ENCODE assay signal across 8 cellular contexts in genomic region chr5:87267574-87268125, GRCh38. TPM values are rescaled to one million over a fixed set of nuclear protein-coding genes. Genes with fewer than 3 reads are reported as not detected.
DNase-seq lines count a peak whose midpoint lies in the region; ATAC-seq and TF ChIP-seq lines count a peak whose summit lies in the region.

TSS of gene RASA1 (plus strand) at chr5:87267883. CDS start at chr5:87268452, 569 bp downstream.

- peaks cover 32% of the 10 kb centered on the region for H3K4me1 ChIP-seq in CD4-positive, alpha-beta memory T cell (ENCODE audit: insufficient read depth, low read length)
- peaks cover 0 to 14% (median 3%) of the 10 kb centered on the region in 4 donors for H3K4me1 ChIP-seq in right lobe of liver

- ATAC-seq in GM19455 (IDR thresholded peaks at IDR 0.05; ENCODE audit: unreplicated experiment) (peak; percentile 47), right lobe of liver (peak; percentile 93 to 96 (median 94))

- H3K36me3 ChIP-seq in CD4-positive, alpha-beta memory T cell (ENCODE audit: insufficient read depth, low read length): no peaks in the 10 kb centered on the region
- no peaks in the 10 kb centered on the region for H3K36me3 ChIP-seq in right lobe of liver

- intact Hi-C loops in CD4-positive, alpha-beta memory T cell (cut with micrococcal nuclease): loop anchor here (1.0 to 5.0 kb wide), 8 partner anchors 15 to 650 kb away; partner anchors contain the start of genes CCNH and COX7C
- intact Hi-C loops in activated CD4-positive, alpha-beta memory T cell treated with anti-CD3 and anti-CD28 coated beads for 36 hours (cut with micrococcal nuclease): loop anchor here (1.0 to 5.0 kb wide), 8 partner anchors 15 to 650 kb away; partner anchors contain the start of genes CCNH and COX7C
- intact Hi-C loops in dorsolateral prefrontal cortex (cut with DNase I): loop anchor here (5.0 to 10.0 kb wide), 4 partner anchors 127 to 643 kb away; no protein-coding TSS in a partner anchor
- intact Hi-C loops in right lobe of liver (cut with DNase I): no loop called here

- peak within 1 kb of the TSS; percentile 92 to 100 (median 94) for H3K4me3 Mint-ChIP-seq in CD4-positive, alpha-beta memory T cell
- peak within 1 kb of the TSS; percentile 99 for H3K4me3 Mint-ChIP-seq in activated CD4-positive, alpha-beta memory T cell treated with anti-CD3 and anti-CD28 coated beads for 36 hours

- peak in 3 of 5 donors; percentile 75 to 87 (median 77) for DNase-seq in CD4-positive, alpha-beta memory T cell
- DNase-seq in HK-2 (ENCODE audit: unreplicated experiment) (peak; percentile 94), NCI-H82 treated with DMSO at 0.1 percent for 48 hours (lab: John Stamatoyannopoulos, UW; ENCODE audit: unreplicated experiment) (peak; percentile 87), dorsolateral prefrontal cortex (peak; percentile 88 to 97 (median 94)), right lobe of liver (peak; percentile 98 to 99 (median 98))
- peak; percentile 92 for DNase-seq in activated CD4-positive, alpha-beta memory T cell treated with anti-CD3 and anti-CD28 coated beads for 36 hours
- peak; percentile 88 for DNase-seq in stimulated activated CD4-positive, alpha-beta T cell treated with anti-CD3 and anti-CD28 coated beads, Interleukin-4, amount 100 ng/mL, for 24 hours

- H3K27ac ChIP-seq in CD4-positive, alpha-beta memory T cell (ENCODE audit: low read depth, low read length): peak within 1 kb of the TSS; percentile 69
- H3K27ac ChIP-seq in dorsolateral prefrontal cortex (peak within 1 kb of the TSS; percentile 57 to 99 (median 93)), right lobe of liver (peak within 1 kb of the TSS; percentile 71 to 86 (median 85))

- peaks cover 0 to 5% (median 0%) of the 10 kb centered on the region in 8 donors for H3K9me3 Mint-ChIP-seq in CD4-positive, alpha-beta memory T cell
- no peaks in the 10 kb centered on the region for H3K9me3 Mint-ChIP-seq in activated CD4-positive, alpha-beta memory T cell treated with anti-CD3 and anti-CD28 coated beads for 36 hours

- peak; percentile 89 for TF ChIP-seq POLR2A in right lobe of liver (IDR thresholded peaks at IDR 0.05)

- WGBS in right lobe of liver (ENCODE audit: insufficient coverage, low coverage, low lambda C conversion rate, missing lambda C conversion rate): under 1% methylated on average over 45 of the region's 46 CpGs

- POLR2A ChIA-PET in CD4-positive, alpha-beta memory T cell (lab: Charles Lee; ENCODE audit: partially characterized antibody): interaction anchor here (0.6 to 3.0 kb wide), 15 partner anchors 12 to 256 kb away, joined by 3 to 26 read pairs (median 7); no protein-coding TSS in a partner anchor
- POLR2A ChIA-PET in activated CD4-positive, alpha-beta memory T cell treated with anti-CD3 and anti-CD28 coated beads for 36 hours (lab: Charles Lee): interaction anchor here (1.0 to 1.7 kb wide), 3 partner anchors 124 to 151 kb away, joined by 4 to 11 read pairs (median 5); partner anchors contain the start of gene CCNH

- no peaks in the 10 kb centered on the region for H3K27me3 ChIP-seq in CD4-positive, alpha-beta memory T cell (ENCODE audit: insufficient read depth, low read length)
- H3K27me3 ChIP-seq in dorsolateral prefrontal cortex (no peaks in the 10 kb centered on the region), right lobe of liver (no peaks in the 10 kb centered on the region)

- H3K4me3 ChIP-seq in CD4-positive, alpha-beta memory T cell (ENCODE audit: low read length in 2 of 2): peak within 1 kb of the TSS; percentile 79 to 83
- H3K4me3 ChIP-seq in dorsolateral prefrontal cortex: peak within 1 kb of the TSS; percentile 64 to 99 (median 94)
- peak within 1 kb of the TSS; percentile 77 to 97 (median 96) for H3K4me3 ChIP-seq in right lobe of liver

- H3K27me3 Mint-ChIP-seq in CD4-positive, alpha-beta memory T cell: no peaks in the 10 kb centered on the region
- H3K27me3 Mint-ChIP-seq in activated CD4-positive, alpha-beta memory T cell treated with anti-CD3 and anti-CD28 coated beads for 36 hours: no peaks in the 10 kb centered on the region

- CTCF ChIA-PET in CD4-positive, alpha-beta memory T cell (lab: Charles Lee; ENCODE audit: partially characterized antibody): interaction anchor here (0.7 to 1.4 kb wide), 7 partner anchors 14 to 234 kb away, joined by 3 to 6 read pairs (median 3); no protein-coding TSS in a partner anchor
- CTCF ChIA-PET in activated CD4-positive, alpha-beta memory T cell treated with anti-CD3 and anti-CD28 coated beads for 36 hours (lab: Charles Lee): interaction anchor here (0.7 to 1.9 kb wide), 5 partner anchors 9 to 133 kb away, joined by 3 to 8 read pairs (median 3); no protein-coding TSS in a partner anchor

- peak within 1 kb of the TSS; percentile 88 to 98 (median 95) for H3K27ac Mint-ChIP-seq in CD4-positive, alpha-beta memory T cell
- H3K27ac Mint-ChIP-seq in activated CD4-positive, alpha-beta memory T cell treated with anti-CD3 and anti-CD28 coated beads for 36 hours: peak within 1 kb of the TSS; percentile 99

- H3K4me1 Mint-ChIP-seq in CD4-positive, alpha-beta memory T cell: peaks cover 23 to 42% (median 33%) of the 10 kb centered on the region in 4 donors
- peaks cover 34% of the 10 kb centered on the region for H3K4me1 Mint-ChIP-seq in activated CD4-positive, alpha-beta memory T cell treated with anti-CD3 and anti-CD28 coated beads for 36 hours (ENCODE audit: low read depth)

- no peaks in the 10 kb centered on the region for H3K9me3 ChIP-seq in CD4-positive, alpha-beta memory T cell (ENCODE audit: control insufficient read depth in 1 of 2, low read length in 2 of 2)
- no peaks in the 10 kb centered on the region for H3K9me3 ChIP-seq in right lobe of liver

- TF ChIP-seq CTCF in dorsolateral prefrontal cortex (IDR thresholded peaks at IDR 0.05 in 54 of 56, conservative IDR thresholded peaks at IDR 0.05 in 2 of 56; ENCODE audit: low read depth in 1 of 56, partially characterized antibody in 56 of 56) (peak in 27 of 56 donors; percentile 5 to 48 (median 28)), right lobe of liver (IDR thresholded peaks at IDR 0.05) (no peak)

- H3K36me3 Mint-ChIP-seq in CD4-positive, alpha-beta memory T cell: peaks cover 0 to 20% of the 10 kb centered on the region in 2 donors
- peaks cover 7% of the 10 kb centered on the region for H3K36me3 Mint-ChIP-seq in activated CD4-positive, alpha-beta memory T cell treated with anti-CD3 and anti-CD28 coated beads for 36 hours

RNA-seq across cellular contexts. Expression of gene RASA1, which starts in this region (rescaled TPM):
- 10 to 100 TPM; 31.0 to 32.4 TPM for total RNA-seq in CD4-positive, alpha-beta memory T cell
- polyA plus RNA-seq in CD4-positive, alpha-beta memory T cell: 10 to 100 TPM in 1 of 2 donors, 1 to 10 TPM in 1; 3.3 to 11.7 TPM
- total RNA-seq in activated CD4-positive, alpha-beta memory T cell treated with anti-CD3 and anti-CD28 coated beads for 36 hours: 10 to 100 TPM; 25.1 to 25.4 TPM
- total RNA-seq in dorsolateral prefrontal cortex (10 to 100 TPM; 31.7 to 73.6 (median 55.8) TPM), right lobe of liver (1 to 10 TPM; 7.1 to 9.9 (median 8.7) TPM)

Comparison
In these comparisons a context has a peak if more than half of its experiments do, and no peak if none do; other contexts are left out.
1. Peak in every context shown above with its lines: DNase-seq, ATAC-seq, H3K4me3 ChIP-seq and H3K27ac ChIP-seq.
2. intact Hi-C loops: an anchor here in CD4-positive, alpha-beta memory T cell (1.0 to 5.0 kb wide), activated CD4-positive, alpha-beta memory T cell treated with anti-CD3 and anti-CD28 coated beads for 36 hours (1.0 to 5.0 kb wide) and dorsolateral prefrontal cortex (5.0 to 10.0 kb wide); none called in right lobe of liver.